9 cellular contexts compared by ENCODE assay signal in genomic region chr15:52013151-52013791, GRCh38. TPM values are rescaled to one million over a fixed set of nuclear protein-coding genes. Genes with fewer than 3 reads are reported as not detected.
A peak's percentile ranks its signal among the peaks of the same experiment; 100 is the strongest.
DNase-seq lines count a peak whose midpoint lies in the region; ATAC-seq, FAIRE-seq and TF ChIP-seq lines count a peak whose summit lies in the region.
"Had no signal": no experiment of that assay in that cellular context is flagged by ENCODE, and none has a peak within 500 bp of the region (broad histone marks: within the 10 kb centered on the region; RNA-seq: fewer than 3 reads in every experiment).

No MANE protein-coding gene starts in this region.

- 83% methylated on average over 3 of the region's 3 CpGs for WGBS in tibial nerve, 2 donors

- no peak for TF ChIP-seq EP300 in tibial nerve (IDR thresholded peaks at IDR 0.05)

- DNase-seq in AG08396 (ENCODE audit: low spot score), result peak; percentile 53
- DNase-seq in NB4 (ENCODE audit: low read depth), result peak; percentile 76
- peak; percentile 86 for DNase-seq in bronchial epithelial cell (ENCODE audit: low read depth)
- DNase-seq in NAMALWA (ENCODE audit: low spot score), result no peak
- no peak for DNase-seq in effector CD4-positive, alpha-beta T cell
- no peak for DNase-seq in middle frontal gyrus (ENCODE audit: extremely low spot score, low spot score)
- DNase-seq in tibial nerve (ENCODE audit: low spot score in 2 of 2), result no peak
- DNase-seq: naive B cell had no signal

- no peaks in the 10 kb centered on the region for H3K9me3 ChIP-seq in tibial nerve

- peaks cover 0 to 16% (median 4%) of the 10 kb centered on the region in 4 donors for H3K4me1 ChIP-seq in tibial nerve

- peak; percentile 52 for ATAC-seq in GM19463 (IDR thresholded peaks at IDR 0.05; ENCODE audit: unreplicated experiment)

- H3K4me3 ChIP-seq in NB4 (ENCODE audit: low read depth, low read length) (no peak overlapping the region), bronchial epithelial cell (ENCODE audit: low read depth, low read length) (no peak overlapping the region), tibial nerve (no peak overlapping the region)

- no peak for FAIRE-seq in bronchial epithelial cell (lab: Jason Lieb, UNC)

- TF ChIP-seq CTCF in NB4 (IDR thresholded peaks at IDR 0.05; ENCODE audit: low read depth, low read length), result no peak
- TF ChIP-seq CTCF in bronchial epithelial cell (IDR thresholded peaks at IDR 0.05; ENCODE audit: insufficient read depth, low read length, severe bottlenecking), result no peak
- TF ChIP-seq CTCF in tibial nerve (IDR thresholded peaks at IDR 0.05), result no peak

- H3K27me3 ChIP-seq in bronchial epithelial cell (ENCODE audit: control insufficient read depth, insufficient read depth, low read length), result no peaks in the 10 kb centered on the region
- no peaks in the 10 kb centered on the region for H3K27me3 ChIP-seq in tibial nerve

- no peak for TF ChIP-seq POLR2A in NB4 (IDR thresholded peaks at IDR 0.05; ENCODE audit: extremely low read depth, insufficient read length)
- no peak for TF ChIP-seq POLR2A in tibial nerve (IDR thresholded peaks at IDR 0.05)

- no peaks in the 10 kb centered on the region for H3K36me3 ChIP-seq in bronchial epithelial cell (ENCODE audit: control insufficient read depth, insufficient read depth, low read length)
- no peaks in the 10 kb centered on the region for H3K36me3 ChIP-seq in tibial nerve

- no peak overlapping the region for H3K27ac ChIP-seq in tibial nerve

RNA-seq across cellular contexts. Expression of gene MAPK6, which starts 5.7 kb away (rescaled TPM):
- total RNA-seq in bronchial epithelial cell (156 and 197 TPM in 2 replicates), tibial nerve (10 to 100 TPM in 3 of 4 donors, 1 to 10 TPM in 1; 9.6 to 20.9 (median 16.5) TPM)

RNA-seq across cellular contexts. Expression of gene LEO1, which starts 41.7 kb away (rescaled TPM):
- total RNA-seq in bronchial epithelial cell, result 21.9 and 41.2 TPM in 2 replicates
- 10 to 100 TPM; 10.6 to 19.7 (median 14.4) TPM for total RNA-seq in tibial nerve

Comparison
In these comparisons a context has a peak if more than half of its experiments do, and no peak if none do; other contexts are left out.
1. DNase-seq: peak in AG08396 (single experiment), NB4 (single experiment) and bronchial epithelial cell (single experiment); none in NAMALWA (single experiment), effector CD4-positive, alpha-beta T cell (single experiment), middle frontal gyrus (single experiment) and tibial nerve (0 of 2).